8 cellular contexts compared by ENCODE assay signal in genomic region chr6:8743146-8743745, GRCh38.
DNase-seq lines count a peak whose midpoint lies in the region; ATAC-seq lines count a peak whose summit lies in the region.

No MANE protein-coding gene starts in this region.

- H3K4me1 Mint-ChIP-seq in CD4-positive, alpha-beta memory T cell = peaks cover 0 to 11% (median 10%) of the 10 kb centered on the region in 4 donors

- H3K36me3 ChIP-seq in CD4-positive, alpha-beta memory T cell (ENCODE audit: insufficient read depth, low read length) = no peaks in the 10 kb centered on the region

- H3K27me3 Mint-ChIP-seq in CD4-positive, alpha-beta memory T cell = no peaks in the 10 kb centered on the region

- no peaks in the 10 kb centered on the region for H3K27me3 ChIP-seq in CD4-positive, alpha-beta memory T cell (ENCODE audit: insufficient read depth, low read length)

- POLR2A ChIA-PET in CD4-positive, alpha-beta memory T cell (lab: Charles Lee; ENCODE audit: partially characterized antibody) = no interaction called here

- H3K36me3 Mint-ChIP-seq in CD4-positive, alpha-beta memory T cell = no peaks in the 10 kb centered on the region
- peaks cover 0 to 15% of the 10 kb centered on the region in 2 donors for H3K36me3 Mint-ChIP-seq in activated naive CD4-positive, alpha-beta T cell treated with anti-CD3 and anti-CD28 coated beads, Interleukin-2, amount 50 U/mL, for 72 hours

- H3K9me3 Mint-ChIP-seq in CD4-positive, alpha-beta memory T cell = peaks cover 0 to 22% (median 15%) of the 10 kb centered on the region in 8 donors
- H3K9me3 Mint-ChIP-seq in activated naive CD4-positive, alpha-beta T cell treated with anti-CD3 and anti-CD28 coated beads, Interleukin-2, amount 50 U/mL, for 72 hours = peaks cover 16 to 30% of the 10 kb centered on the region in 2 donors

- no peaks in the 10 kb centered on the region for H3K4me1 ChIP-seq in CD4-positive, alpha-beta memory T cell (ENCODE audit: insufficient read depth, low read length)

- intact Hi-C loops in CD4-positive, alpha-beta memory T cell (cut with micrococcal nuclease) = no loop called here

- H3K4me3 Mint-ChIP-seq in CD4-positive, alpha-beta memory T cell = peak overlapping the region; percentile 35 to 79 (median 58)

- H3K4me3 ChIP-seq in CD4-positive, alpha-beta memory T cell (ENCODE audit: low read length in 2 of 2) = no peak overlapping the region

- CTCF ChIA-PET in CD4-positive, alpha-beta memory T cell (lab: Charles Lee; ENCODE audit: partially characterized antibody) = no interaction called here

- ATAC-seq in GM19397 (IDR thresholded peaks at IDR 0.05; ENCODE audit: unreplicated experiment) (peak; percentile 91), HG03571 (IDR thresholded peaks at IDR 0.05; ENCODE audit: unreplicated experiment) (peak; percentile 74)
- ATAC-seq in activated naive CD4-positive, alpha-beta T cell treated with anti-CD3 and anti-CD28 coated beads, Interleukin-2, amount 50 U/mL, for 72 hours = peak; percentile 47 to 60

- no peak overlapping the region for H3K27ac ChIP-seq in CD4-positive, alpha-beta memory T cell (ENCODE audit: low read depth, low read length)

- DNase-seq in CD4-positive, alpha-beta memory T cell = no peak
- no peak for DNase-seq in activated naive CD4-positive, alpha-beta T cell treated with anti-CD3 and anti-CD28 coated beads, Interleukin-2, amount 50 U/mL, for 72 hours (ENCODE audit: low spot score in 2 of 2)
- no peak for DNase-seq in stimulated activated naive CD4-positive, alpha-beta T cell treated with Interleukin-2 at 50 U/mL for 16 hours (lab: John Stamatoyannopoulos, UW)
- DNase-seq in NCI-H82 treated with DMSO at 0.1 percent for 48 hours (lab: John Stamatoyannopoulos, UW; ENCODE audit: unreplicated experiment) = no peak
- DNase-seq in NCI-H128 (lab: John Stamatoyannopoulos, UW; ENCODE audit: unreplicated experiment) = no peak
- DNase-seq in occipital lobe (lab: John Stamatoyannopoulos, UW) = no peak

- no peaks in the 10 kb centered on the region for H3K9me3 ChIP-seq in CD4-positive, alpha-beta memory T cell (ENCODE audit: control insufficient read depth in 1 of 2, low read length in 2 of 2)

- peak overlapping the region in 3 of 7 donors; percentile 6 to 38 (median 7) for H3K27ac Mint-ChIP-seq in CD4-positive, alpha-beta memory T cell
- peak overlapping the region in 1 of 2 donors; percentile 94 for H3K27ac Mint-ChIP-seq in activated naive CD4-positive, alpha-beta T cell treated with anti-CD3 and anti-CD28 coated beads, Interleukin-2, amount 50 U/mL, for 72 hours
